In the genomic region with DNA sequence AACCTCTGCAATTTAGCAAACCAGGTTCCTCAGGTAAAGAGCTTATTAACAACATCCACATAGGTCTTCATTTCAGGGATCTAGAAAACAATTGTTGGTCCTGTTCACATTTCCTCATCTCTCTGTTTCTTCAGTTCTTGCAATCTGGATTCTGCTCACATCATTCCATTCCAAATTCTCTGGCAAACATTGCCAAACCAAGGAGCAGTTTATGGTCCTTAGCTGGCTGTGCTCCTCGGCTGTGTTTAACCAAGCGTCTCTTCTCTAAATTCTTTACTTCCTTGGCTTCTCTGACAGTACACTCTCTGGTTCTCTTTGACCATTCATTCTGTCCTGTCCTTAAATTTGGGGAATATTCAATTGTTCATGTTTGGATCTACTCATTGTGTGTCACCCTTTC, we compare ENCODE assay signal across 18 cellular contexts.
DNase-seq lines count a peak whose midpoint lies in the region; ATAC-seq and TF ChIP-seq lines count a peak whose summit lies in the region.
"Had no signal": no experiment of that assay in that cellular context is flagged by ENCODE, and none has a peak within 500 bp of the region (broad histone marks: within the 10 kb centered on the region; RNA-seq: fewer than 3 reads in every experiment).

No MANE protein-coding gene starts in this region.

- H3K79me2 ChIP-seq in osteoblast (ENCODE audit: insufficient read depth, low read length): no peaks in the 10 kb centered on the region

- TF ChIP-seq POLR2A in esophagus muscularis mucosa (IDR thresholded peaks at IDR 0.05; ENCODE audit: low read depth): no peak

- WGBS in esophagus muscularis mucosa: 40% methylated on average over 2 of the region's 2 CpGs

- no peaks in the 10 kb centered on the region for H4K20me1 ChIP-seq in osteoblast (ENCODE audit: insufficient read depth, low read length)

- no peaks in the 10 kb centered on the region for H3K36me3 Mint-ChIP-seq in HFFc6 (ENCODE audit: low read depth)
- H3K36me3 Mint-ChIP-seq: activated naive CD4-positive, alpha-beta T cell treated with anti-CD3 and anti-CD28 coated beads, Interleukin-2, amount 50 U/mL, for 24 hours had no signal

- no peak overlapping the region for H3K4me3 Mint-ChIP-seq in HFFc6
- H3K4me3 Mint-ChIP-seq: activated naive CD4-positive, alpha-beta T cell treated with anti-CD3 and anti-CD28 coated beads, Interleukin-2, amount 50 U/mL, for 24 hours; GM23338 had no signal

- no peak overlapping the region for H3K4me3 ChIP-seq in esophagus muscularis mucosa
- no peak overlapping the region for H3K4me3 ChIP-seq in osteoblast (ENCODE audit: insufficient read depth, low read length)
- H3K4me3 ChIP-seq: GM23338, psoas muscle had no signal

- H3K36me3 ChIP-seq in esophagus muscularis mucosa: no peaks in the 10 kb centered on the region
- no peaks in the 10 kb centered on the region for H3K36me3 ChIP-seq in osteoblast (ENCODE audit: insufficient read depth, low read length)

- H3K9me3 Mint-ChIP-seq in HFFc6: no peaks in the 10 kb centered on the region
- H3K9me3 Mint-ChIP-seq: activated naive CD4-positive, alpha-beta T cell treated with anti-CD3 and anti-CD28 coated beads, Interleukin-2, amount 50 U/mL, for 24 hours; GM23338 had no signal

- peaks cover 32% of the 10 kb centered on the region for H3K4me1 Mint-ChIP-seq in HFFc6 (ENCODE audit: low read depth)
- H3K4me1 Mint-ChIP-seq: GM23338 had no signal

- no peak for TF ChIP-seq EP300 in esophagus muscularis mucosa (IDR thresholded peaks at IDR 0.05)

- peaks cover 0 to 41% (median 27%) of the 10 kb centered on the region in 4 donors for H3K4me1 ChIP-seq in esophagus muscularis mucosa
- H3K4me1 ChIP-seq in osteoblast (ENCODE audit: insufficient read depth, low read length): peaks cover 25% of the 10 kb centered on the region
- H3K4me1 ChIP-seq: psoas muscle had no signal

- TF ChIP-seq CTCF in HFFc6 (IDR thresholded peaks at IDR 0.05) (no peak), esophagus muscularis mucosa (IDR thresholded peaks at IDR 0.05) (no peak), osteoblast (IDR thresholded peaks at IDR 0.05; ENCODE audit: extremely low read depth, low read depth, low read length) (no peak)

- DNase-seq in AG08396 (ENCODE audit: low spot score): peak; percentile 14
- DNase-seq in HFFc6: peak; percentile 17
- DNase-seq in esophagus muscularis mucosa (ENCODE audit: extremely low spot score): no peak
- no peak for DNase-seq in osteoblast (ENCODE audit: insufficient read length, low spot score, missing footprints)
- DNase-seq in NCI-H1048 (lab: John Stamatoyannopoulos, UW): no peak
- DNase-seq in SW 1271 (lab: John Stamatoyannopoulos, UW): no peak
- DNase-seq in LoVo (ENCODE audit: low spot score): no peak
- DNase-seq: activated CD4-positive, alpha-beta T cell treated with anti-CD3 and anti-CD28 coated beads for 48 hours; kidney; NCI-H1092 treated with DMSO at 0.1 percent for 48 hours; psoas muscle; SHP77 treated with DMSO at 0.1 percent for 48 hours; stimulated activated CD4-positive, alpha-beta T cell treated with anti-CD3 and anti-CD28 coated beads, Interleukin-1b, Interleukin-23, amount 100 ng/mL, for 48 hours; T-helper 9 cell had no signal

- H3K27me3 ChIP-seq in esophagus muscularis mucosa (no peaks in the 10 kb centered on the region), osteoblast (ENCODE audit: insufficient read depth, low read length) (no peaks in the 10 kb centered on the region)

- no peak overlapping the region for H3K4me2 ChIP-seq in osteoblast (ENCODE audit: insufficient read depth, low read length)
- H3K4me2 ChIP-seq: GM23338 had no signal

- H3K9me3 ChIP-seq in esophagus muscularis mucosa (no peaks in the 10 kb centered on the region), osteoblast (ENCODE audit: low read depth, low read length) (no peaks in the 10 kb centered on the region)
- H3K9me3 ChIP-seq: psoas muscle had no signal

- intact Hi-C loops in esophagus muscularis mucosa (cut with DNase I): no loop called here

- peak overlapping the region; percentile 8 for H3K27ac Mint-ChIP-seq in HFFc6
- H3K27ac Mint-ChIP-seq: activated naive CD4-positive, alpha-beta T cell treated with anti-CD3 and anti-CD28 coated beads, Interleukin-2, amount 50 U/mL, for 24 hours; GM23338 had no signal

- no peak for ATAC-seq in GM21528 (IDR thresholded peaks at IDR 0.05; ENCODE audit: low FRiP score, unreplicated experiment)
- ATAC-seq: GM23338, HepG2, psoas muscle had no signal

- peaks cover 5% of the 10 kb centered on the region; the same call in 1 of the 2 replicates for H3K27me3 Mint-ChIP-seq in HFFc6 (ENCODE audit: insufficient read depth)
- H3K27me3 Mint-ChIP-seq: activated naive CD4-positive, alpha-beta T cell treated with anti-CD3 and anti-CD28 coated beads, Interleukin-2, amount 50 U/mL, for 24 hours had no signal

- H3K27ac ChIP-seq in esophagus muscularis mucosa (replicated peaks in 1 of 4): peak overlapping the region; percentile 8 to 44 (median 29)
- peak overlapping the region; percentile 1 for H3K27ac ChIP-seq in osteoblast (ENCODE audit: low read depth, low read length)
- H3K27ac ChIP-seq: psoas muscle had no signal

- H2AFZ ChIP-seq in osteoblast (ENCODE audit: low read length): peak overlapping the region; percentile 25
- H2AFZ ChIP-seq: GM23338 had no signal

Comparison
In these comparisons a context has a peak if more than half of its experiments do, and no peak if none do; other contexts are left out.
1. DNase-seq: peak in AG08396 (single experiment) and HFFc6 (single experiment); none in esophagus muscularis mucosa (single experiment), osteoblast (single experiment), NCI-H1048 (single experiment), SW 1271 (0 of 2) and LoVo (single experiment).